Comparison of ENCODE assay signal across 8 cellular contexts in genomic region chr17:81735181-81736102, GRCh38. TPM values are rescaled to one million over a fixed set of nuclear protein-coding genes. Genes with fewer than 3 reads are reported as not detected.
DNase-seq lines count a peak whose midpoint lies in the region; ATAC-seq lines count a peak whose summit lies in the region.

No MANE protein-coding gene starts in this region.

- POLR2A ChIA-PET in activated CD4-positive, alpha-beta T cell treated with anti-CD3 and anti-CD28 coated beads for 36 hours (lab: Charles Lee): no interaction called here

- H3K36me3 Mint-ChIP-seq in activated CD4-positive, alpha-beta T cell treated with anti-CD3 and anti-CD28 coated beads for 36 hours (ENCODE audit: low read depth): no peaks in the 10 kb centered on the region
- no peaks in the 10 kb centered on the region for H3K36me3 Mint-ChIP-seq in activated naive CD4-positive, alpha-beta T cell treated with anti-CD3 and anti-CD28 coated beads, Interleukin-2, amount 50 U/mL, for 72 hours

- H3K27me3 Mint-ChIP-seq in activated CD4-positive, alpha-beta T cell treated with anti-CD3 and anti-CD28 coated beads for 36 hours: peaks cover 14% of the 10 kb centered on the region

- peak; percentile 44 for DNase-seq in activated CD4-positive, alpha-beta T cell treated with anti-CD3 and anti-CD28 coated beads for 36 hours
- no peak for DNase-seq in activated CD4-positive, alpha-beta T cell treated with anti-CD3 and anti-CD28 coated beads for 1 hour
- peak; percentile 99 for DNase-seq in MV-4-11 (lab: John Stamatoyannopoulos, UW)
- peak in 1 of 2 donors; percentile 68 for DNase-seq in activated naive CD4-positive, alpha-beta T cell treated with anti-CD3 and anti-CD28 coated beads, Interleukin-2, amount 50 U/mL, for 72 hours (ENCODE audit: low spot score in 2 of 2)
- DNase-seq in midbrain (lab: John Stamatoyannopoulos, UW): peak; percentile 2
- DNase-seq in NCI-H2171 treated with DMSO at 0.1 percent for 48 hours (lab: John Stamatoyannopoulos, UW): no peak
- no peak for DNase-seq in stimulated activated CD4-positive, alpha-beta T cell treated with anti-CD3 and anti-CD28 coated beads, Interleukin-4, amount 100 ng/mL, for 24 hours

- no peaks in the 10 kb centered on the region for H3K9me3 Mint-ChIP-seq in activated CD4-positive, alpha-beta T cell treated with anti-CD3 and anti-CD28 coated beads for 36 hours (ENCODE audit: low read depth)
- no peaks in the 10 kb centered on the region for H3K9me3 Mint-ChIP-seq in activated naive CD4-positive, alpha-beta T cell treated with anti-CD3 and anti-CD28 coated beads, Interleukin-2, amount 50 U/mL, for 72 hours

- intact Hi-C loops in activated CD4-positive, alpha-beta T cell treated with anti-CD3 and anti-CD28 coated beads for 36 hours (cut with DNase I, micrococcal nuclease): no loop called here

- H3K4me1 Mint-ChIP-seq in activated CD4-positive, alpha-beta T cell treated with anti-CD3 and anti-CD28 coated beads for 36 hours: peaks cover 7% of the 10 kb centered on the region

- peak overlapping the region; percentile 28 for H3K4me3 Mint-ChIP-seq in activated CD4-positive, alpha-beta T cell treated with anti-CD3 and anti-CD28 coated beads for 36 hours

- no peak overlapping the region for H3K27ac Mint-ChIP-seq in activated CD4-positive, alpha-beta T cell treated with anti-CD3 and anti-CD28 coated beads for 36 hours
- no peak overlapping the region for H3K27ac Mint-ChIP-seq in activated naive CD4-positive, alpha-beta T cell treated with anti-CD3 and anti-CD28 coated beads, Interleukin-2, amount 50 U/mL, for 72 hours

- ATAC-seq in activated CD4-positive, alpha-beta T cell treated with anti-CD3 and anti-CD28 coated beads for 36 hours: peak; percentile 25
- ATAC-seq in activated naive CD4-positive, alpha-beta T cell treated with anti-CD3 and anti-CD28 coated beads, Interleukin-2, amount 50 U/mL, for 72 hours: peak; percentile 46 to 80
- no peak for ATAC-seq in HG03280 (IDR thresholded peaks at IDR 0.05; ENCODE audit: unreplicated experiment)

- CTCF ChIA-PET in activated CD4-positive, alpha-beta T cell treated with anti-CD3 and anti-CD28 coated beads for 36 hours (lab: Charles Lee): interaction anchor here (0.8 to 1.4 kb wide), 4 partner anchors 21 to 224 kb away, joined by 3 to 4 read pairs (median 4); no protein-coding TSS in a partner anchor

RNA-seq across cellular contexts. Expression of gene SLC25A10, which starts 23.4 kb away (rescaled TPM):
- total RNA-seq in activated CD4-positive, alpha-beta T cell treated with anti-CD3 and anti-CD28 coated beads for 36 hours: 10 to 100 TPM; 28.6 to 31.8 TPM
- 10 to 100 TPM; 23.0 to 27.8 TPM for total RNA-seq in activated naive CD4-positive, alpha-beta T cell treated with anti-CD3 and anti-CD28 coated beads, Interleukin-2, amount 50 U/mL, for 72 hours

RNA-seq across cellular contexts. Expression of gene MRPL12, which starts 32.3 kb away (rescaled TPM):
- total RNA-seq in activated CD4-positive, alpha-beta T cell treated with anti-CD3 and anti-CD28 coated beads for 36 hours: 100 to 1,000 TPM in 1 of 2 experiments, 10 to 100 TPM in 1; 94.0 to 116 TPM
- total RNA-seq in activated naive CD4-positive, alpha-beta T cell treated with anti-CD3 and anti-CD28 coated beads, Interleukin-2, amount 50 U/mL, for 72 hours: 100 to 1,000 TPM in 1 of 2 donors, 10 to 100 TPM in 1; 61.8 to 105 TPM

RNA-seq across cellular contexts. Expression of gene HGS, which starts 51.6 kb away (rescaled TPM):
- 100 to 1,000 TPM; 100 to 102 TPM for total RNA-seq in activated CD4-positive, alpha-beta T cell treated with anti-CD3 and anti-CD28 coated beads for 36 hours
- total RNA-seq in activated naive CD4-positive, alpha-beta T cell treated with anti-CD3 and anti-CD28 coated beads, Interleukin-2, amount 50 U/mL, for 72 hours: 100 to 1,000 TPM; 111 to 168 TPM

RNA-seq across cellular contexts. Expression of gene ARL16, which starts 51.8 kb away (rescaled TPM):
- total RNA-seq in activated CD4-positive, alpha-beta T cell treated with anti-CD3 and anti-CD28 coated beads for 36 hours: 10 to 100 TPM; 39.0 to 39.1 TPM
- total RNA-seq in activated naive CD4-positive, alpha-beta T cell treated with anti-CD3 and anti-CD28 coated beads, Interleukin-2, amount 50 U/mL, for 72 hours: 10 to 100 TPM; 12.6 to 30.6 TPM

Comparison
In these comparisons a context has a peak if more than half of its experiments do, and no peak if none do; other contexts are left out.
1. DNase-seq: peak in activated CD4-positive, alpha-beta T cell treated with anti-CD3 and anti-CD28 coated beads for 36 hours (single experiment), MV-4-11 (single experiment) and midbrain (single experiment); none in activated CD4-positive, alpha-beta T cell treated with anti-CD3 and anti-CD28 coated beads for 1 hour (single experiment), NCI-H2171 treated with DMSO at 0.1 percent for 48 hours (single experiment) and stimulated activated CD4-positive, alpha-beta T cell treated with anti-CD3 and anti-CD28 coated beads, Interleukin-4, amount 100 ng/mL, for 24 hours (single experiment).